8 cellular contexts compared by ENCODE assay signal in the genomic region with DNA sequence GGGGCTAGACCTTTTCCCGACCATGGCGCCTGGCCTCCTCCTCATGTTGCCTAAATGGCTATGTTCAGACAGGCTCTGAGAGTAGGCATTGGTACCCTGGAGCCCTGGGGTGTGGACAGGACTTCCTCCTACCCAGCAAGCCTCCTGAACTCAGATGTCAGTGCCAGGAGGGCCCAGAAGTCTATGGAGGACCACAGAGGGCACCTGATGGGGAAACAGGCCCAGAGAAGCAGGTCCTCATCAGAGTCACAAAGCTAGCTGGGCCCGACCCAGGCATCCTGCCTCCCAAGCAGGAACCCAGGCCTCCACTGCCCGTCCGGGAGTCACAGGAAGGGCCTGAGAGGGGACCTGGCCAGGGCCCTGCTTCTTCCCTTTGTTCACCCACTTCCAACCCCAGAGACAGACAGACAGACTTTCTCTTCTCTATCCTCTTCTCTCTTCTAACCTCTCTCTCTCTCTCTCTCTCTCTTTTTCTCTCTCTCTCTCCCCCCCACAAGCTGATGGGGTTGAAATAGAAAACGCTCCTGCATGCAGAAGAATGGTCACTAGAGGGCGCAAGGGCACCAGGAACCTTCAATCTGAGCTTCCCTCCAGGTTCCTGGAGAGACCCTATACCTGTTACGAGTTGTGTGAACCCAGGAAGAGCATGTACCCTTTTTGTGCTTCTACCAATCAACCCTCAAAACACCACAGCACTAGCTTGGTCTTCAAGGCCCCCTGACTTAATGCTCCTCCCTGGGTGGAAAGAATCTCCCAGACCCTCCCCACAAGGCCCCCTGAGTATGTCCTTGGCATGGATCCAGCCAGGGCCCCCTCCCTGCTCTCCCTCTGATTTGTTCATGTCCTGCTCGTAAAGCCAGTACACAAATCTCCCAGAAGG. TPM values are rescaled to one million over a fixed set of nuclear protein-coding genes. Genes with fewer than 3 reads are reported as not detected.
DNase-seq lines count a peak whose midpoint lies in the region; ATAC-seq and TF ChIP-seq lines count a peak whose summit lies in the region.

No MANE protein-coding gene starts in this region.

- H3K4me2 ChIP-seq in KMS-11 (no peak overlapping the region), PC-9 (no peak overlapping the region)

- no peaks in the 10 kb centered on the region for H3K27me3 Mint-ChIP-seq in nephron (ENCODE audit: low read depth)

- no peak overlapping the region for H3K27ac ChIP-seq in KMS-11
- no peak overlapping the region for H3K27ac ChIP-seq in PC-9

- H3K9me2 ChIP-seq in PC-9 (ENCODE audit: insufficient read depth), result no peaks in the 10 kb centered on the region

- peaks cover 21% of the 10 kb centered on the region for H3K4me1 ChIP-seq in KMS-11 (ENCODE audit: low read depth, poor library complexity, severe bottlenecking)
- peaks cover 15% of the 10 kb centered on the region for H3K4me1 ChIP-seq in PC-9 (replicated peaks; ENCODE audit: insufficient read depth)

- no TSS peak for BruUV-seq in PC-9 (replicated peaks; lab: Mats Ljungman, UMichigan)

- no peak overlapping the region for H3K4me3 ChIP-seq in KMS-11 (IDR thresholded peaks at IDR 0.05; ENCODE audit: insufficient read depth, low read depth, low read length)
- H3K4me3 ChIP-seq in PC-9, result no peak overlapping the region

- H3K79me2 ChIP-seq in KMS-11 (ENCODE audit: insufficient read depth, low read depth), result peaks cover 26% of the 10 kb centered on the region
- H3K79me2 ChIP-seq in PC-9 (ENCODE audit: low read depth), result peaks cover 50% of the 10 kb centered on the region

- no peaks in the 10 kb centered on the region for H4K20me1 ChIP-seq in KMS-11 (ENCODE audit: insufficient read depth)
- H4K20me1 ChIP-seq in PC-9 (ENCODE audit: insufficient read depth), result no peaks in the 10 kb centered on the region; the same call in 1 of the 2 replicates

- H3K9ac ChIP-seq in KMS-11, result no peak overlapping the region

- H3K27me3 ChIP-seq in KMS-11 (ENCODE audit: insufficient read depth, low read depth) (no peaks in the 10 kb centered on the region), PC-9 (ENCODE audit: insufficient read depth, low read depth) (no peaks in the 10 kb centered on the region)

- H3K9me3 ChIP-seq in PC-9 (ENCODE audit: insufficient read depth, low read depth), result no peaks in the 10 kb centered on the region

- TF ChIP-seq CTCF in KMS-11 (conservative IDR thresholded peaks at IDR 0.05; ENCODE audit: low read depth, low read length), result peak; percentile 89
- TF ChIP-seq CTCF in PC-9 (conservative IDR thresholded peaks at IDR 0.05), result peak; percentile 97
- peak; percentile 83 to 93 (median 88) for TF ChIP-seq CTCF in nephron (IDR thresholded peaks at IDR 0.05; ENCODE audit: unreplicated experiment in 3 of 3)

- H3K36me3 ChIP-seq in KMS-11 (ENCODE audit: insufficient read depth) (no peaks in the 10 kb centered on the region), PC-9 (ENCODE audit: low read depth) (no peaks in the 10 kb centered on the region)

- no peaks in the 10 kb centered on the region for H3K9me3 Mint-ChIP-seq in nephron

- peak overlapping the region; percentile 67 to 75 (median 75) for H3K27ac Mint-ChIP-seq in nephron

- H3K36me3 Mint-ChIP-seq in nephron (ENCODE audit: low read depth), result peaks cover 5% of the 10 kb centered on the region

- intact Hi-C loops in PC-9 (cut with micrococcal nuclease; ENCODE audit: unreplicated experiment), result loop anchor here (1.0 to 2.0 kb wide), 5 partner anchors 68 to 564 kb away; no protein-coding TSS in a partner anchor

- DNase-seq in D341Med (ENCODE audit: low spot score) (peak; percentile 78), PC-9 (peak; percentile 72 to 76)
- peak; percentile 76 for DNase-seq in activated T-cell treated with anti-CD3 and anti-CD28 coated beads, Interleukin-2, amount 50 U/mL, for 1 hour
- peak; percentile 70 for DNase-seq in stimulated activated naive CD4-positive, alpha-beta T cell treated with Interleukin-2 at 50 U/mL for 16 hours (lab: John Stamatoyannopoulos, UW)

- H2AFZ ChIP-seq in KMS-11 (ENCODE audit: low read depth) (no peak overlapping the region), PC-9 (no peak overlapping the region)

- peak overlapping the region; percentile 7 to 29 (median 20) for H3K4me3 Mint-ChIP-seq in nephron

- H3F3A ChIP-seq in PC-9 (ENCODE audit: insufficient read depth, low read depth), result peaks cover under 1% of the 10 kb centered on the region; the same call in 1 of the 2 replicates

- peaks cover 36% of the 10 kb centered on the region for H3K4me1 Mint-ChIP-seq in nephron

- ATAC-seq in esophagus mucosa, result peak; percentile 24
- ATAC-seq in GM21381 (IDR thresholded peaks at IDR 0.05; ENCODE audit: unreplicated experiment), result no peak

- POLR2A ChIA-PET in PC-9 (lab: Charles Lee; ENCODE audit: unreplicated experiment), result interaction anchor here (0.5 kb wide), 1 partner anchor 451 kb away, joined by 25 read pairs; no protein-coding TSS in a partner anchor

- CTCF ChIA-PET in PC-9 (lab: Charles Lee), result interaction anchor here (0.6 to 1.9 kb wide), 20 partner anchors 10 to 647 kb away, joined by 3 to 18 read pairs (median 4); a partner anchor contains a TSS

RNA-seq across cellular contexts. Expression of a gene that starts 27.1 kb away (rescaled TPM):
- total RNA-seq in PC-9 (2021) (151 and 184 TPM in 2 replicates), esophagus mucosa (31.0 TPM)

RNA-seq across cellular contexts. Expression of a gene that starts 50.9 kb away (rescaled TPM):
- total RNA-seq in PC-9 (2021) (9.6 and 12.0 TPM in 2 replicates), esophagus mucosa (6.0 TPM)
